ENCODE assay signal across 34 cellular contexts in the genomic region with DNA sequence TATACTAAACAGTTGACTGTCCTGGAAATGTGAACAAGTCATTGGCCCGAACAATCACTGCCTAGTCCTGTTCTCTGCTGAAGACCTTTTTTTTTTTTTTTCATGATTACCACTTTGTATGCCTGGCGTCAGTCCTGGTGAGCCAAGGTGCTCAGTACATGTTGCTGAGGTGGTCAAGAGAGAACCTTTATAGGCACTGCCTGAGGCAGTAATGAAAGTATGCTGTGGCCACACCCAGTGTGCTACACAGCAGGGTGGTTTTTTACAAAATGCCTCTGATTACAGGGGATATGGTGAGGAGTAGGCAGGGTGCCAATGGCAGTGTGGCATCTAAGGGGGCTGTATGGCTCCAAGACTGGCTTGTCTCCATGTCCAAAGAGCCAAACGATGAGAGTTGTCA.
"Had no signal": no experiment of that assay in that cellular context is flagged by ENCODE, and none has a peak within 500 bp of the region (broad histone marks: within the 10 kb centered on the region; RNA-seq: fewer than 3 reads in every experiment).

No MANE protein-coding gene starts in this region.

- H3K9me3 ChIP-seq: MG63, Peyer's patch had no signal

- ATAC-seq: activated CD8-positive, alpha-beta memory T cell treated with anti-CD3 and anti-CD28 coated beads, Interleukin-2, amount 10 ng/mL, durations not matched to agents 7 days and 5 days; activated naive CD8-positive, alpha-beta T cell treated with anti-CD3 and anti-CD28 coated beads, Interleukin-2, amount 50 U/mL, for 24 hours had no signal

- H3K4me1 ChIP-seq: Peyer's patch had no signal

- H3K36me3 ChIP-seq: MG63, Peyer's patch had no signal

- H3K27ac ChIP-seq: Peyer's patch, VCaP had no signal

- H3K4me3 ChIP-seq: MG63, Peyer's patch had no signal

- DNase-seq: activated B cell treated with CpG ODN at 0.5 μM for 24 hours; activated CD4-positive, alpha-beta memory T cell treated with anti-CD3 and anti-CD28 coated beads, Interleukin-2, amount 10 ng/mL, durations not matched to agents 7 days and 5 days; activated CD4-positive, alpha-beta T cell treated with anti-CD3 and anti-CD28 coated beads for 1 hour; activated CD4-positive, alpha-beta T cell treated with anti-CD3 and anti-CD28 coated beads for 48 hours; activated CD8-positive, alpha-beta memory T cell treated with anti-CD3 and anti-CD28 coated beads for 24 hours; activated CD8-positive, alpha-beta memory T cell treated with anti-CD3 and anti-CD28 coated beads, Interleukin-2, amount 10 ng/mL, durations not matched to agents 7 days and 5 days; activated CD8-positive, alpha-beta memory T cell treated with anti-CD3 and anti-CD28 coated beads, Interleukin-2, amount 50 U/mL, for 48 hours; activated effector memory CD4-positive, alpha-beta T cell treated with Interleukin-2 at 50 U/mL for 16 hours; activated naive CD4-positive, alpha-beta T cell treated with anti-CD3 and anti-CD28 coated beads, Interleukin-2, amount 10 ng/mL, durations not matched to agents 7 days and 5 days; activated naive CD8-positive, alpha-beta T cell treated with anti-CD3 and anti-CD28 coated beads, Interleukin-2, amount 50 U/mL, for 24 hours; activated T-cell treated with anti-CD3 and anti-CD28 coated beads, Interleukin-2, amount 50 U/mL, for 48 hours; anterior cingulate cortex; central memory CD4-positive, alpha-beta T cell; Karpas-422; KBM-7; MG63; MV-4-11; NCI-H1092; NCI-H1417; NCI-H146; NCI-H187; NCI-H2029 treated with DMSO at 0.1 percent for 48 hours; NCI-H2107; NCI-H2171; NCI-H510A; NCI-H526; OCI-M1; Peyer's patch; RPMI8226; SW 1271; T-helper 1 cell; T-helper 2 cell; T-helper 9 cell had no signal

- H3K27me3 ChIP-seq: MG63, Peyer's patch had no signal
